Comparison of ENCODE assay signal across 36 cellular contexts in the genomic region with DNA sequence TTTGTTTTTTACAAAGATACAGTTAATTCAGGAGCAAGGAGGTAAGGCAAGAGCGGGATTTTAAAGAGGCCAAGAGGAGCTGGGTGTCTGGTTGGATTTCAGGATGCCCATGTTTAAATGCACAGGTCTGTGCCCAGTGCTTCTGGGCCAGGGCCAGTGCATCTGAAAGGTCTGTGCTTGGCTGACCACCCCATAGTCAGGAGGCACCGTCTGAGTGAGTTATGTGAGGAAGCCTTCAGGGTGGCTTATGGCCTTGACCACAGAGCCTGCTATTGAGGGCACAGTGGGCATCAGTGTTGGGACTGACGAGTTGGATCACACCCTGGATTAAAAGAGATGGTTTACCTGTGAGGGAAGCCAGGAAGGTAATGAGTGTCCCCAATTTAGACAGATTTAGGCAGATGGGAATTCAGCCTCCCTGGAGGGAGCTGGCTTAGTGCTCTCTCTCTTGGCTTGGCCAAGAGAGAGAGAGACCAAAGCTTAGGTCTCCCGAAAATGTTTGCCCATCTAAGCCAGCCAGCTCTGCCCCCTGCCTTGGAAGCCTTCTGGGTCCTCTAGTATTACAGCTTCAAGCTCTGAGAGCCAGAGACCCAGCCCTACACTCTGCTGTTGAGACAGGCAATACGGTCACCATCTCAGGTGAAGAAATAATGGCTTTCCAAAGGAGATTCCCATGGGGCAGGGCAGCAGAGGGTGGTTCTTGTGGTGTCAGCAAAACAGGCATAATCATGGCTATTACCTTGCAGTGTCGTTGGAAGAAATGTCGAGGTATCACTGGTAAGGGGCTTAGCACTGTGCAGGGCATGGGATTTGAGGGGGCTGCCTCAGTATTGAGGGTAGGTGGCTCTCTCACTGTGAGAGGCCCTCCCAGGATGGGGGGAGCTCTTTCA.
DNase-seq lines count a peak whose midpoint lies in the region; ATAC-seq, FAIRE-seq and TF ChIP-seq lines count a peak whose summit lies in the region.
"Had no signal": no experiment of that assay in that cellular context is flagged by ENCODE, and none has a peak within 500 bp of the region (broad histone marks: within the 10 kb centered on the region; RNA-seq: fewer than 3 reads in every experiment).

No MANE protein-coding gene starts in this region.

- no TSS peak for BruUV-seq in HepG2 (replicated peaks; lab: Mats Ljungman, UMichigan)

- TF ChIP-seq POLR2A in HepG2 (IDR thresholded peaks at IDR 0.05; ENCODE audit: insufficient read depth in 1 of 2, low read depth in 2 of 2, low read length in 2 of 2) = no peak
- TF ChIP-seq POLR2A in right lobe of liver (IDR thresholded peaks at IDR 0.05) = no peak
- TF ChIP-seq POLR2A in suprapubic skin (IDR thresholded peaks at IDR 0.05) = no peak

- H3K4me3 ChIP-seq in HepG2 (replicated peaks in 1 of 3; ENCODE audit: insufficient read depth in 1 of 3, low read depth in 2 of 3, low read length in 3 of 3) (no peak overlapping the region), right lobe of liver (no peak overlapping the region), suprapubic skin (no peak overlapping the region)
- H3K4me3 ChIP-seq: cardiac muscle cell, gastroesophageal sphincter, lower lobe of right lung, MG63, ovary, PC-9, stomach, tibial artery had no signal

- peak overlapping the region; percentile 86 for H3K27ac Mint-ChIP-seq in central memory CD8-positive, alpha-beta T cell (ENCODE audit: low read depth)
- H3K27ac Mint-ChIP-seq in activated CD8-positive, alpha-beta memory T cell treated with anti-CD3 and anti-CD28 coated beads, Interleukin-2, amount 10 ng/mL, durations not matched to agents 7 days and 5 days = no peak overlapping the region
- H3K27ac Mint-ChIP-seq: activated CD4-positive, alpha-beta memory T cell treated with anti-CD3 and anti-CD28 coated beads, Interleukin-2, amount 10 ng/mL, durations not matched to agents 7 days and 5 days; activated naive CD4-positive, alpha-beta T cell treated with anti-CD3 and anti-CD28 coated beads, Interleukin-2, amount 50 U/mL, for 24 hours; activated T-helper 1 cell treated with anti-CD3 and anti-CD28 coated beads, Interleukin-12 subunit alpha, Interleukin-12 subunit beta, Interleukin-2, Interleukin-4 antibody, amounts not matched to agents 30 ng/mL and 10 ng/mL and 1 ng/mL, durations not matched to agents 14 hours and 24 hours and 36 hours had no signal

- H3K27ac ChIP-seq in HepG2 (ENCODE audit: extremely low read length, insufficient read depth, low read length) (no peak overlapping the region), right lobe of liver (no peak overlapping the region), suprapubic skin (no peak overlapping the region)
- H3K27ac ChIP-seq: cardiac muscle cell, gastroesophageal sphincter, lower lobe of right lung, ovary, PC-9, stomach had no signal

- no peak for TF ChIP-seq RAD21 in HepG2 (CRISPR knock-in tag; IDR thresholded peaks at IDR 0.05)

- no peak for TF ChIP-seq EP300 in HepG2 (IDR thresholded peaks at IDR 0.05; ENCODE audit: low read depth in 2 of 2, low read length in 2 of 2)
- no peak for TF ChIP-seq EP300 in HepG2 (CRISPR knock-in tag; IDR thresholded peaks at IDR 0.05; ENCODE audit: borderline replicate concordance)
- no peak for TF ChIP-seq EP300 in suprapubic skin (IDR thresholded peaks at IDR 0.05)

- no peaks in the 10 kb centered on the region for H3K9me3 Mint-ChIP-seq in central memory CD8-positive, alpha-beta T cell
- H3K9me3 Mint-ChIP-seq in activated CD8-positive, alpha-beta memory T cell treated with anti-CD3 and anti-CD28 coated beads, Interleukin-2, amount 10 ng/mL, durations not matched to agents 7 days and 5 days (ENCODE audit: low read depth) = no peaks in the 10 kb centered on the region
- H3K9me3 Mint-ChIP-seq: activated CD4-positive, alpha-beta memory T cell treated with anti-CD3 and anti-CD28 coated beads, Interleukin-2, amount 10 ng/mL, durations not matched to agents 7 days and 5 days; activated naive CD4-positive, alpha-beta T cell treated with anti-CD3 and anti-CD28 coated beads, Interleukin-2, amount 50 U/mL, for 24 hours; activated T-helper 1 cell treated with anti-CD3 and anti-CD28 coated beads, Interleukin-12 subunit alpha, Interleukin-12 subunit beta, Interleukin-2, Interleukin-4 antibody, amounts not matched to agents 30 ng/mL and 10 ng/mL and 1 ng/mL, durations not matched to agents 14 hours and 24 hours and 36 hours had no signal

- no peak for ATAC-seq in HepG2
- ATAC-seq in right lobe of liver = no peak
- ATAC-seq in central memory CD8-positive, alpha-beta T cell (replicated peaks; ENCODE audit: extremely low read depth, poor library complexity, severe bottlenecking) = no peak
- ATAC-seq in activated CD8-positive, alpha-beta memory T cell treated with anti-CD3 and anti-CD28 coated beads, Interleukin-2, amount 10 ng/mL, durations not matched to agents 7 days and 5 days = no peak
- ATAC-seq: gastroesophageal sphincter, lower lobe of right lung, Right ventricle myocardium inferior, SK-N-SH treated with all-trans-retinoic acid at 6 μM for 48 hours had no signal

- CTCF ChIA-PET in HepG2 (lab: Yijun Ruan, JAX; ENCODE audit: low intra/inter-chr PET ratio, low total read pairs) = no interaction called here
- CTCF ChIA-PET in activated CD8-positive, alpha-beta memory T cell treated with anti-CD3 and anti-CD28 coated beads, Interleukin-2, amount 10 ng/mL, durations not matched to agents 7 days and 5 days (lab: Charles Lee) = interaction anchor here (1.8 to 2.1 kb wide), 2 partner anchors 14 to 123 kb away, joined by 4 to 7 read pairs; no protein-coding TSS in a partner anchor

- peaks cover 38% of the 10 kb centered on the region for H3K36me3 Mint-ChIP-seq in central memory CD8-positive, alpha-beta T cell (ENCODE audit: insufficient read depth)
- peaks cover 24% of the 10 kb centered on the region for H3K36me3 Mint-ChIP-seq in activated CD8-positive, alpha-beta memory T cell treated with anti-CD3 and anti-CD28 coated beads, Interleukin-2, amount 10 ng/mL, durations not matched to agents 7 days and 5 days

- H3K4me3 Mint-ChIP-seq in central memory CD8-positive, alpha-beta T cell = no peak overlapping the region
- H3K4me3 Mint-ChIP-seq in activated CD8-positive, alpha-beta memory T cell treated with anti-CD3 and anti-CD28 coated beads, Interleukin-2, amount 10 ng/mL, durations not matched to agents 7 days and 5 days = no peak overlapping the region
- H3K4me3 Mint-ChIP-seq: activated CD4-positive, alpha-beta memory T cell treated with anti-CD3 and anti-CD28 coated beads, Interleukin-2, amount 10 ng/mL, durations not matched to agents 7 days and 5 days; activated naive CD4-positive, alpha-beta T cell treated with anti-CD3 and anti-CD28 coated beads, Interleukin-2, amount 50 U/mL, for 24 hours; activated T-helper 1 cell treated with anti-CD3 and anti-CD28 coated beads, Interleukin-12 subunit alpha, Interleukin-12 subunit beta, Interleukin-2, Interleukin-4 antibody, amounts not matched to agents 30 ng/mL and 10 ng/mL and 1 ng/mL, durations not matched to agents 14 hours and 24 hours and 36 hours had no signal

- peaks cover 37 to 79% of the 10 kb centered on the region in 2 experiments for H3K36me3 ChIP-seq in HepG2 (replicated peaks in 1 of 2; ENCODE audit: control insufficient read depth in 1 of 2, insufficient read depth in 2 of 2, low read length in 2 of 2)
- H3K36me3 ChIP-seq in right lobe of liver = peaks cover 0 to 40% (median 1%) of the 10 kb centered on the region in 4 donors
- H3K36me3 ChIP-seq in suprapubic skin = no peaks in the 10 kb centered on the region
- H3K36me3 ChIP-seq: cardiac muscle cell, MG63, ovary had no signal

- FAIRE-seq in HepG2 (lab: Jason Lieb, UNC) = no peak
- FAIRE-seq: astrocyte, endothelial cell of umbilical vein, GM18507, HTR-8/SVneo had no signal

- intact Hi-C loops in HepG2 (cut with micrococcal nuclease; ENCODE audit: unreplicated experiment) = no loop called here
- intact Hi-C loops in right lobe of liver (cut with DNase I) = no loop called here

- 93% methylated on average over 6 of the region's 7 CpGs for WGBS in HepG2 (ENCODE audit: low lambda C conversion rate)
- 94% methylated on average over 2 of the region's 7 CpGs for WGBS in right lobe of liver (ENCODE audit: insufficient coverage, low coverage, low lambda C conversion rate, missing lambda C conversion rate)
- whole genome bisulfite sequencing in suprapubic skin = 86% methylated on average over 7 of the region's 7 CpGs

- H3K27me3 ChIP-seq in HepG2 (ENCODE audit: control insufficient read depth in 1 of 2, insufficient read depth in 2 of 2, low read length in 2 of 2) (no peaks in the 10 kb centered on the region), right lobe of liver (no peaks in the 10 kb centered on the region), suprapubic skin (no peaks in the 10 kb centered on the region)
- H3K27me3 ChIP-seq: cardiac muscle cell, gastroesophageal sphincter, MG63, ovary, stomach, tibial artery had no signal

- H4K20me1 ChIP-seq in HepG2 (ENCODE audit: insufficient read depth, low read length) = no peaks in the 10 kb centered on the region

- no peak overlapping the region for H3K9ac ChIP-seq in HepG2 (ENCODE audit: insufficient read depth, low read depth, low read length)

- H2AFZ ChIP-seq in HepG2 (ENCODE audit: low read length) = no peak overlapping the region
- H2AFZ ChIP-seq: PC-9 had no signal

- in situ Hi-C loops in HepG2 (cut with HindIII; ENCODE audit: extremely low pct_ligation_motif_present, low pct_unique_long_range_greater_than_20kb) = no loop called here

- DNase-seq in HepG2 (ENCODE audit: low spot score) (no peak), right lobe of liver (no peak), mesenteric fat pad (ENCODE audit: low spot score) (peak; percentile 72), suprapubic skin (ENCODE audit: low spot score in 2 of 2) (peak; percentile 21 to 36), retina (no peak), NCI-H69 (lab: John Stamatoyannopoulos, UW) (no peak)
- no peak for DNase-seq in central memory CD8-positive, alpha-beta T cell (ENCODE audit: low spot score in 2 of 2)
- no peak for DNase-seq in activated CD8-positive, alpha-beta memory T cell treated with anti-CD3 and anti-CD28 coated beads, Interleukin-2, amount 10 ng/mL, durations not matched to agents 7 days and 5 days
- DNase-seq: activated CD4-positive, alpha-beta memory T cell treated with anti-CD3 and anti-CD28 coated beads, Interleukin-2, amount 10 ng/mL, durations not matched to agents 7 days and 5 days; activated CD4-positive, CD25-positive, alpha-beta regulatory T cell treated with anti-CD3 and anti-CD28 coated beads, Interleukin-2, amount 50 U/mL, for 72 hours; activated CD8-positive, alpha-beta memory T cell treated with anti-CD3 and anti-CD28 coated beads, Interleukin-2, amount 50 U/mL, for 48 hours; DMS 273 treated with DMSO at 0.1 percent for 48 hours; H7; hippocampal formation; KG1; lower lobe of right lung; MG63; NCI-H1105; NCI-H2029; NCI-H526; NK-92 treated with Interleukin-12 subunit alpha and Interleukin-12 subunit beta, amount 100 ng/mL, for 24 hours; stimulated activated CD4-positive, alpha-beta T cell treated with anti-CD3 and anti-CD28 coated beads, Interleukin-2, amount 100 ng/mL, for 24 hours; stomach had no signal

- no peaks in the 10 kb centered on the region for H3K27me3 Mint-ChIP-seq in central memory CD8-positive, alpha-beta T cell
- no peaks in the 10 kb centered on the region for H3K27me3 Mint-ChIP-seq in activated CD8-positive, alpha-beta memory T cell treated with anti-CD3 and anti-CD28 coated beads, Interleukin-2, amount 10 ng/mL, durations not matched to agents 7 days and 5 days
- H3K27me3 Mint-ChIP-seq: activated CD4-positive, alpha-beta memory T cell treated with anti-CD3 and anti-CD28 coated beads, Interleukin-2, amount 10 ng/mL, durations not matched to agents 7 days and 5 days; activated naive CD4-positive, alpha-beta T cell treated with anti-CD3 and anti-CD28 coated beads, Interleukin-2, amount 50 U/mL, for 24 hours had no signal

- H3K4me1 ChIP-seq in HepG2 (ENCODE audit: insufficient read depth, low read length) = no peaks in the 10 kb centered on the region
- no peaks in the 10 kb centered on the region for H3K4me1 ChIP-seq in right lobe of liver
- H3K4me1 ChIP-seq in suprapubic skin = no peaks in the 10 kb centered on the region

- POLR2A ChIA-PET in HepG2 (lab: Yijun Ruan, JAX) = interaction anchor here (1.4 kb wide), 1 partner anchor 192 kb away, joined by 3 read pairs; the partner anchor contains the start of gene WDR31

- no peaks in the 10 kb centered on the region for H3K79me2 ChIP-seq in HepG2 (ENCODE audit: insufficient read depth, low read length)

- H3K4me2 ChIP-seq in HepG2 (ENCODE audit: low read depth, low read length) = no peak overlapping the region
- H3K4me2 ChIP-seq: PC-9 had no signal

- H3K9me3 ChIP-seq in HepG2 (ENCODE audit: low read length) (no peaks in the 10 kb centered on the region), right lobe of liver (no peaks in the 10 kb centered on the region), suprapubic skin (no peaks in the 10 kb centered on the region)
- H3K9me3 ChIP-seq: gastroesophageal sphincter, lower lobe of right lung, MG63, ovary, stomach, tibial artery had no signal

- no peak for TF ChIP-seq CTCF in HepG2 (CRISPR knock-in tag; IDR thresholded peaks at IDR 0.05)
- no peak for TF ChIP-seq CTCF in right lobe of liver (IDR thresholded peaks at IDR 0.05)
- TF ChIP-seq CTCF in suprapubic skin (IDR thresholded peaks at IDR 0.05) = no peak

- peaks cover 63% of the 10 kb centered on the region for H3K4me1 Mint-ChIP-seq in central memory CD8-positive, alpha-beta T cell
- H3K4me1 Mint-ChIP-seq in activated CD8-positive, alpha-beta memory T cell treated with anti-CD3 and anti-CD28 coated beads, Interleukin-2, amount 10 ng/mL, durations not matched to agents 7 days and 5 days = no peaks in the 10 kb centered on the region
- H3K4me1 Mint-ChIP-seq: activated CD4-positive, alpha-beta memory T cell treated with anti-CD3 and anti-CD28 coated beads, Interleukin-2, amount 10 ng/mL, durations not matched to agents 7 days and 5 days had no signal

Comparison
In these comparisons a context has a peak if more than half of its experiments do, and no peak if none do; other contexts are left out.
1. DNase-seq: peak in mesenteric fat pad (single experiment) and suprapubic skin (2 of 2); none in HepG2 (single experiment), right lobe of liver (0 of 3), central memory CD8-positive, alpha-beta T cell (0 of 2), activated CD8-positive, alpha-beta memory T cell treated with anti-CD3 and anti-CD28 coated beads, Interleukin-2, amount 10 ng/mL, durations not matched to agents 7 days and 5 days (single experiment), retina (single experiment) and NCI-H69 (single experiment).